ENCODE assay signal across 21 cellular contexts in genomic region chr17:82690786-82691489, GRCh38. TPM values are rescaled to one million over a fixed set of nuclear protein-coding genes. Genes with fewer than 3 reads are reported as not detected.
DNase-seq lines count a peak whose midpoint lies in the region; ATAC-seq and TF ChIP-seq lines count a peak whose summit lies in the region.
"Had no signal": no experiment of that assay in that cellular context is flagged by ENCODE, and none has a peak within 500 bp of the region (broad histone marks: within the 10 kb centered on the region; RNA-seq: fewer than 3 reads in every experiment).

No MANE protein-coding gene starts in this region.

- CTCF ChIA-PET in HEK293T (lab: Yijun Ruan, JAX): no interaction called here

- H3K36me3 Mint-ChIP-seq in endothelial cell (ENCODE audit: low read depth, unreplicated experiment): peaks cover 13% of the 10 kb centered on the region

- ATAC-seq in RWPE2 (ENCODE audit: low read depth) (no peak), GM18861 (IDR thresholded peaks at IDR 0.05; ENCODE audit: unreplicated experiment) (no peak)
- ATAC-seq: left lung, SK-N-SH treated with all-trans-retinoic acid at 6 μM for 48 hours had no signal

- H3K4me3 Mint-ChIP-seq in endothelial cell (ENCODE audit: unreplicated experiment): no peak overlapping the region
- H3K4me3 Mint-ChIP-seq: activated CD4-positive, alpha-beta memory T cell treated with anti-CD3 and anti-CD28 coated beads for 36 hours; CD4-positive, CD25-positive, alpha-beta regulatory T cell had no signal

- intact Hi-C loops in head of caudate nucleus (cut with DNase I): no loop called here
- intact Hi-C loops in posterior vena cava (cut with DNase I): no loop called here

- no peak overlapping the region for H3K27ac Mint-ChIP-seq in endothelial cell (ENCODE audit: unreplicated experiment)
- H3K27ac Mint-ChIP-seq: activated CD4-positive, alpha-beta memory T cell treated with anti-CD3 and anti-CD28 coated beads for 36 hours; CD4-positive, CD25-positive, alpha-beta regulatory T cell had no signal

- peaks cover 9% of the 10 kb centered on the region for H3K9me3 Mint-ChIP-seq in endothelial cell (ENCODE audit: unreplicated experiment)

- H3K4me1 Mint-ChIP-seq in endothelial cell (ENCODE audit: unreplicated experiment): no peaks in the 10 kb centered on the region

- H3K36me3 ChIP-seq in RWPE2 (ENCODE audit: low read depth): no peaks in the 10 kb centered on the region
- H3K36me3 ChIP-seq: left lung had no signal

- TF ChIP-seq CTCF in RWPE2 (IDR thresholded peaks at IDR 0.05; ENCODE audit: poor library complexity, severe bottlenecking): no peak
- TF ChIP-seq CTCF in endothelial cell (IDR thresholded peaks at IDR 0.05; ENCODE audit: unreplicated experiment): no peak

- H3K27me3 Mint-ChIP-seq in endothelial cell (ENCODE audit: unreplicated experiment): peaks cover 12% of the 10 kb centered on the region
- H3K27me3 Mint-ChIP-seq: activated CD4-positive, alpha-beta memory T cell treated with anti-CD3 and anti-CD28 coated beads for 36 hours had no signal

- no peaks in the 10 kb centered on the region for H3K9me3 ChIP-seq in RWPE2 (ENCODE audit: severe bottlenecking)

- POLR2A ChIA-PET in HEK293T (lab: Yijun Ruan, JAX): no interaction called here

- H3K4me3 ChIP-seq in RWPE2 (ENCODE audit: severe bottlenecking): no peak overlapping the region
- H3K4me3 ChIP-seq: GM23248, left lung had no signal

- no peaks in the 10 kb centered on the region for H3K4me1 ChIP-seq in RWPE2 (ENCODE audit: insufficient read depth, poor library complexity, severe bottlenecking)
- H3K4me1 ChIP-seq: left lung had no signal

- DNase-seq in COLO829 (ENCODE audit: low spot score): peak; percentile 70
- peak; percentile 35 for DNase-seq in RWPE2 (ENCODE audit: low spot score)
- peak in 39 of 42 donors; percentile 40 to 90 (median 75) for DNase-seq in head of caudate nucleus
- DNase-seq in posterior vena cava (ENCODE audit: low spot score): peak; percentile 51
- no peak for DNase-seq in stimulated activated naive CD4-positive, alpha-beta T cell (lab: John Stamatoyannopoulos, UW)
- DNase-seq in endothelial cell (ENCODE audit: low spot score): no peak
- DNase-seq in HEK293T (ENCODE audit: extremely low spot score): no peak
- DNase-seq: ACHN; activated CD4-positive, alpha-beta memory T cell treated with anti-CD3 and anti-CD28 coated beads for 36 hours; activated CD4-positive, CD25-positive, alpha-beta regulatory T cell; CD4-positive, CD25-positive, alpha-beta regulatory T cell; DMS153; effector memory CD4-positive, alpha-beta T cell; GDM1; GM23248; left lung; NCI-H1930; NCI-H446; NK-92 treated with Interleukin-12 subunit alpha and Interleukin-12 subunit beta, amount 100 ng/mL, for 24 hours had no signal

- H3K27ac ChIP-seq in RWPE2 (ENCODE audit: poor library complexity, severe bottlenecking): no peak overlapping the region
- H3K27ac ChIP-seq: GM23248, left lung had no signal

- H3K27me3 ChIP-seq in RWPE2 (ENCODE audit: insufficient read depth, poor library complexity, severe bottlenecking): no peaks in the 10 kb centered on the region

TF ChIP-seq in HEK293T, 16 proteins besides CTCF, POLR2A, EP300 and RAD21:
- no peak for TF ChIP-seq BHLHE40 (IDR thresholded peaks at IDR 0.05; ENCODE audit: borderline replicate concordance)
- no peak for TF ChIP-seq FOXA1 (IDR thresholded peaks at IDR 0.05)

RNA-seq across cellular contexts. Expression of gene RAB40B, which starts 7.6 kb away (rescaled TPM):
- total RNA-seq in posterior vena cava: 1 to 10 TPM; 4.2 to 6.3 TPM
- 6.7 TPM for total RNA-seq in endothelial cell (ENCODE audit: unreplicated experiment)

RNA-seq across cellular contexts. Expression of gene FN3KRP, which starts 25.6 kb away (rescaled TPM):
- total RNA-seq in posterior vena cava (10 to 100 TPM; 18.5 to 19.5 TPM), endothelial cell (ENCODE audit: unreplicated experiment) (27.9 TPM)

RNA-seq across cellular contexts. Expression of gene WDR45B, which starts 42.7 kb away (rescaled TPM):
- total RNA-seq in posterior vena cava (10 to 100 TPM; 49.7 to 56.5 TPM), endothelial cell (ENCODE audit: unreplicated experiment) (74.1 TPM)

RNA-seq across cellular contexts. Expression of gene FN3K, which starts 44.5 kb away (rescaled TPM):
- total RNA-seq in posterior vena cava: 10 to 100 TPM in 1 of 2 donors, 1 to 10 TPM in 1; 9.6 to 13.2 TPM
- total RNA-seq in endothelial cell (ENCODE audit: unreplicated experiment): 10.6 TPM

Comparison
In these comparisons a context has a peak if more than half of its experiments do, and no peak if none do; other contexts are left out.
1. DNase-seq: peak in COLO829 (single experiment), RWPE2 (single experiment), head of caudate nucleus (39 of 42) and posterior vena cava (single experiment); none in stimulated activated naive CD4-positive, alpha-beta T cell (0 of 6), endothelial cell (single experiment) and HEK293T (single experiment).